Comparison of ENCODE assay signal across 10 cellular contexts in the genomic region with DNA sequence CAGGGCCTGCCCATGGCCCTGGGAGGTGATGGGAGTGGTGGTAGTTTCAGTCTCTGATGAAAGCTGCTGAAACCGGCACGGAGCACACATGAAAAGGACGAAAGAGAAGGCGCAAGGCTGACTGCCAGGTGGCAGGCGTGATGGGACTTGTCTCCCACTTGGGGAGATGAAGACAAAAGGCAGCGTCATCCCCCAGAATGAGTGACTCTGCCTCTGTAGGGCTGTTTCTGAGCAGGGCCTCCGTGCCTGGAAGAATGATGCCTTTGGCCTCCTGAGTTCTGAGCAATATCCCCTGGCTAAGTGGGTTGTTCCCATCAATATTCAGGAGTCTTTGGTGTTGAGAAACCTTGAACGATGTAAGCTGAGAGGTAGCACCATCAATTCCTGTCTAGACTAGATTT.
A peak's percentile ranks its signal among the peaks of the same experiment; 100 is the strongest.
DNase-seq lines count a peak whose midpoint lies in the region; ATAC-seq and TF ChIP-seq lines count a peak whose summit lies in the region.
"Had no signal": no experiment of that assay in that cellular context is flagged by ENCODE, and none has a peak within 500 bp of the region (broad histone marks: within the 10 kb centered on the region; RNA-seq: fewer than 3 reads in every experiment).

No MANE protein-coding gene starts in this region.

- WGBS in lower leg skin, 2 donors = 48 to 65% methylated on average over 8 of the region's 8 CpGs

- DNase-seq in C1 segment of cervical spinal cord (lab: John Stamatoyannopoulos, UW) (peak in 9 of 14 donors; percentile 16 to 84 (median 41)), NCI-H1436 treated with DMSO at 0.1 percent for 48 hours (lab: John Stamatoyannopoulos, UW) (peak; percentile 94), PC-3 (no peak), lower leg skin (ENCODE audit: low spot score in 2 of 2) (peak; percentile 86 to 90), osteocyte (ENCODE audit: extremely low spot score, unreplicated experiment) (no peak)
- DNase-seq in naive thymus-derived CD4-positive, alpha-beta T cell = no peak
- DNase-seq: NCI-H1048, testis had no signal

- peak overlapping the region; percentile 86 for H3K27ac ChIP-seq in PC-3 (ENCODE audit: low read length)
- H3K27ac ChIP-seq in naive thymus-derived CD4-positive, alpha-beta T cell (ENCODE audit: low read depth, low read length) = no peak overlapping the region
- H3K27ac ChIP-seq: testis had no signal

- TF ChIP-seq POLR2A in lower leg skin (IDR thresholded peaks at IDR 0.05) = no peak

- H4K20me1 ChIP-seq in PC-3 (ENCODE audit: low read length) = no peaks in the 10 kb centered on the region

- H3K36me3 ChIP-seq in PC-3 (ENCODE audit: low read depth, low read length) = no peaks in the 10 kb centered on the region
- no peaks in the 10 kb centered on the region for H3K36me3 ChIP-seq in naive thymus-derived CD4-positive, alpha-beta T cell (ENCODE audit: control insufficient read depth in 2 of 3, insufficient read depth in 3 of 3, low read length in 3 of 3)

- no peak overlapping the region for H3K4me3 Mint-ChIP-seq in naive thymus-derived CD4-positive, alpha-beta T cell
- no peak overlapping the region for H3K4me3 Mint-ChIP-seq in osteocyte (ENCODE audit: unreplicated experiment)

- POLR2A ChIA-PET in PC-3 (lab: Charles Lee; ENCODE audit: unreplicated experiment) = no interaction called here
- POLR2A ChIA-PET in naive thymus-derived CD4-positive, alpha-beta T cell (lab: Charles Lee) = no interaction called here

- no peak overlapping the region for H3K27ac Mint-ChIP-seq in naive thymus-derived CD4-positive, alpha-beta T cell
- no peak overlapping the region for H3K27ac Mint-ChIP-seq in osteocyte (ENCODE audit: unreplicated experiment)

- no peak overlapping the region for H3K4me3 ChIP-seq in PC-3 (ENCODE audit: low read length)
- no peak overlapping the region for H3K4me3 ChIP-seq in lower leg skin (ENCODE audit: low read depth, poor library complexity, severe bottlenecking)
- H3K4me3 ChIP-seq in naive thymus-derived CD4-positive, alpha-beta T cell (ENCODE audit: low read length) = no peak overlapping the region
- H3K4me3 ChIP-seq: testis had no signal

- H3K9me3 Mint-ChIP-seq in naive thymus-derived CD4-positive, alpha-beta T cell = peaks cover 0 to 2% (median 0%) of the 10 kb centered on the region in 11 donors
- no peaks in the 10 kb centered on the region for H3K9me3 Mint-ChIP-seq in osteocyte (ENCODE audit: unreplicated experiment)

- H3K36me3 Mint-ChIP-seq in naive thymus-derived CD4-positive, alpha-beta T cell = no peaks in the 10 kb centered on the region
- H3K36me3 Mint-ChIP-seq in osteocyte (ENCODE audit: unreplicated experiment) = no peaks in the 10 kb centered on the region

- CTCF ChIA-PET in PC-3 (lab: Charles Lee) = no interaction called here
- CTCF ChIA-PET in naive thymus-derived CD4-positive, alpha-beta T cell (lab: Charles Lee) = no interaction called here

- H2AFZ ChIP-seq in PC-3 (ENCODE audit: low read length) = no peak overlapping the region

- peaks cover 0 to 11% (median 0%) of the 10 kb centered on the region in 7 donors for H3K4me1 Mint-ChIP-seq in naive thymus-derived CD4-positive, alpha-beta T cell
- peaks cover 12% of the 10 kb centered on the region for H3K4me1 Mint-ChIP-seq in osteocyte (ENCODE audit: unreplicated experiment)

- no peaks in the 10 kb centered on the region for H3K27me3 ChIP-seq in PC-3 (ENCODE audit: low read length)
- H3K27me3 ChIP-seq in naive thymus-derived CD4-positive, alpha-beta T cell (ENCODE audit: control insufficient read depth in 2 of 2, insufficient read depth in 2 of 2, low read length in 2 of 2) = no peaks in the 10 kb centered on the region
- H3K27me3 ChIP-seq: testis had no signal

- H3K9me3 ChIP-seq in PC-3 (ENCODE audit: low read length) = no peaks in the 10 kb centered on the region
- H3K9me3 ChIP-seq in naive thymus-derived CD4-positive, alpha-beta T cell (ENCODE audit: control insufficient read depth in 2 of 3, low read length in 3 of 3) = no peaks in the 10 kb centered on the region
- H3K9me3 ChIP-seq: testis had no signal

- TF ChIP-seq CTCF in PC-3 (conservative IDR thresholded peaks at IDR 0.05; ENCODE audit: low read depth, low read length) = no peak
- no peak for TF ChIP-seq CTCF in lower leg skin (IDR thresholded peaks at IDR 0.05)
- TF ChIP-seq CTCF in osteocyte (IDR thresholded peaks at IDR 0.05) = no peak

- H3K79me2 ChIP-seq in PC-3 (ENCODE audit: low read length) = no peaks in the 10 kb centered on the region

- H3K9ac ChIP-seq in PC-3 (ENCODE audit: low read length) = no peak overlapping the region

- H3K9me2 ChIP-seq in PC-3 (replicated peaks; ENCODE audit: low read length) = no peaks in the 10 kb centered on the region

- no peak for ATAC-seq in PC-3
- no peak for ATAC-seq in HG02981 (IDR thresholded peaks at IDR 0.05; ENCODE audit: unreplicated experiment)
- ATAC-seq in HG02870 (IDR thresholded peaks at IDR 0.05; ENCODE audit: unreplicated experiment) = no peak
- ATAC-seq in naive thymus-derived CD4-positive, alpha-beta T cell = no peak

- no peaks in the 10 kb centered on the region for H3F3A ChIP-seq in PC-3 (ENCODE audit: low read length, unreplicated experiment)

- BruUV-seq in PC-3 (replicated peaks; lab: Mats Ljungman, UMichigan) = no TSS peak

- H3K27me3 Mint-ChIP-seq in naive thymus-derived CD4-positive, alpha-beta T cell = peaks cover 0 to 14% (median 0%) of the 10 kb centered on the region in 5 donors
- H3K27me3 Mint-ChIP-seq in osteocyte (ENCODE audit: unreplicated experiment) = peaks cover 55% of the 10 kb centered on the region

- peaks cover 54% of the 10 kb centered on the region for H3K4me1 ChIP-seq in PC-3 (ENCODE audit: insufficient read depth, low read length)
- H3K4me1 ChIP-seq in naive thymus-derived CD4-positive, alpha-beta T cell (ENCODE audit: control insufficient read depth in 2 of 2, insufficient read depth in 2 of 2, low read length in 2 of 2) = no peaks in the 10 kb centered on the region

- intact Hi-C loops in PC-3 (cut with micrococcal nuclease) (loop anchor here (5.0 kb wide), 1 partner anchor 48 kb away; no protein-coding TSS in a partner anchor), lower leg skin (cut with DNase I; ENCODE audit: low total_unique reads) (no loop called here)
- intact Hi-C loops in naive thymus-derived CD4-positive, alpha-beta T cell (cut with micrococcal nuclease) = no loop called here

- no peak overlapping the region for H3K4me2 ChIP-seq in PC-3 (ENCODE audit: low read length)

Comparison
In these comparisons a context has a peak if more than half of its experiments do, and no peak if none do; other contexts are left out.
1. DNase-seq: peak in C1 segment of cervical spinal cord (9 of 14), NCI-H1436 treated with DMSO at 0.1 percent for 48 hours (single experiment) and lower leg skin (2 of 2); none in PC-3 (single experiment), naive thymus-derived CD4-positive, alpha-beta T cell (0 of 9) and osteocyte (single experiment).